12 cellular contexts compared by ENCODE assay signal in genomic region chr12:52181757-52182156, GRCh38. TPM values are rescaled to one million over a fixed set of nuclear protein-coding genes. Genes with fewer than 3 reads are reported as not detected.
DNase-seq lines count a peak whose midpoint lies in the region; ATAC-seq and TF ChIP-seq lines count a peak whose summit lies in the region.
"Had no signal": no experiment of that assay in that cellular context is flagged by ENCODE, and none has a peak within 500 bp of the region (broad histone marks: within the 10 kb centered on the region; RNA-seq: fewer than 3 reads in every experiment).

No MANE protein-coding gene starts in this region.

- H3K4me3 ChIP-seq in GM23248 = no peak overlapping the region
- H3K4me3 ChIP-seq in astrocyte of the cerebellum (ENCODE audit: low read depth, low read length) = no peak overlapping the region
- H3K4me3 ChIP-seq: SK-N-MC, thoracic aorta had no signal

- H3K4me1 Mint-ChIP-seq in nephron progenitor cell = peaks cover 59% of the 10 kb centered on the region
- H3K4me1 Mint-ChIP-seq in activated CD8-positive, alpha-beta memory T cell treated with anti-CD3 and anti-CD28 coated beads, Interleukin-2, amount 10 ng/mL, durations not matched to agents 7 days and 5 days = peaks cover 9% of the 10 kb centered on the region

- H3K9me2 ChIP-seq in GM23248 (ENCODE audit: insufficient read depth) = no peaks in the 10 kb centered on the region

- no peaks in the 10 kb centered on the region for H3K36me3 ChIP-seq in GM23248 (ENCODE audit: low read depth)
- H3K36me3 ChIP-seq: thoracic aorta had no signal

- DNase-seq in GM23248 (peak; percentile 67), NCI-H146 (lab: John Stamatoyannopoulos, UW) (peak; percentile 81), astrocyte of the cerebellum (ENCODE audit: low read depth) (peak; percentile 74), nephron progenitor cell (peak; percentile 50), substantia nigra (lab: John Stamatoyannopoulos, UW) (no peak), cerebellar cortex (ENCODE audit: low spot score) (no peak)
- DNase-seq in activated CD8-positive, alpha-beta memory T cell treated with anti-CD3 and anti-CD28 coated beads, Interleukin-2, amount 10 ng/mL, durations not matched to agents 7 days and 5 days = no peak
- DNase-seq: activated CD8-positive, alpha-beta memory T cell treated with anti-CD3 and anti-CD28 coated beads, Interleukin-2, amount 50 U/mL, for 48 hours; stimulated activated CD4-positive, alpha-beta T cell treated with anti-CD3 and anti-CD28 coated beads, Interleukin-12 subunit alpha, Interleukin-12 subunit beta, amount 100 ng/mL, for 4 hours had no signal

- H3K27me3 ChIP-seq in GM23248 (replicated peaks; ENCODE audit: insufficient read depth) = no peaks in the 10 kb centered on the region

- H3K4me3 Mint-ChIP-seq in nephron progenitor cell = no peak overlapping the region
- H3K4me3 Mint-ChIP-seq in activated CD8-positive, alpha-beta memory T cell treated with anti-CD3 and anti-CD28 coated beads, Interleukin-2, amount 10 ng/mL, durations not matched to agents 7 days and 5 days = no peak overlapping the region

- TF ChIP-seq CTCF in astrocyte of the cerebellum (IDR thresholded peaks at IDR 0.05; ENCODE audit: low read depth, low read length, missing control alignments) (no peak), nephron progenitor cell (IDR thresholded peaks at IDR 0.05) (no peak)

- WGBS in GM23248 (ENCODE audit: low coverage in 1 of 2, low lambda C conversion rate in 2 of 2, missing lambda C conversion rate in 2 of 2), 2 experiments = 62 to 70% methylated on average over 9 of the region's 9 CpGs

- H3K27ac ChIP-seq in GM23248 = 0 out of 2 replicates have a peak overlapping the region, but pooled peaks have one; percentile 1
- H3K27ac ChIP-seq in substantia nigra (ENCODE audit: low read depth, low read length, poor library complexity, severe bottlenecking) = no peak overlapping the region
- H3K27ac ChIP-seq: SK-N-MC, thoracic aorta had no signal

- in situ Hi-C loops in GM23248 (cut with MboI) (no loop called here), astrocyte of the cerebellum (cut with HindIII; ENCODE audit: low sequenced_read_pairs) (no loop called here)

- no peak overlapping the region for H2AFZ ChIP-seq in GM23248

- CTCF ChIA-PET in activated CD8-positive, alpha-beta memory T cell treated with anti-CD3 and anti-CD28 coated beads, Interleukin-2, amount 10 ng/mL, durations not matched to agents 7 days and 5 days (lab: Charles Lee) = no interaction called here

- H3K9me3 Mint-ChIP-seq in nephron progenitor cell = no peaks in the 10 kb centered on the region
- H3K9me3 Mint-ChIP-seq in activated CD8-positive, alpha-beta memory T cell treated with anti-CD3 and anti-CD28 coated beads, Interleukin-2, amount 10 ng/mL, durations not matched to agents 7 days and 5 days (ENCODE audit: low read depth) = no peaks in the 10 kb centered on the region

- peak overlapping the region; percentile 88 for H3K27ac Mint-ChIP-seq in nephron progenitor cell
- no peak overlapping the region for H3K27ac Mint-ChIP-seq in activated CD8-positive, alpha-beta memory T cell treated with anti-CD3 and anti-CD28 coated beads, Interleukin-2, amount 10 ng/mL, durations not matched to agents 7 days and 5 days

- H3K4me2 ChIP-seq in GM23248 (ENCODE audit: unreplicated experiment) = no peak overlapping the region

- H3K27me3 Mint-ChIP-seq in nephron progenitor cell (ENCODE audit: low read depth, poor library complexity) = peaks cover 16% of the 10 kb centered on the region
- H3K27me3 Mint-ChIP-seq in activated CD8-positive, alpha-beta memory T cell treated with anti-CD3 and anti-CD28 coated beads, Interleukin-2, amount 10 ng/mL, durations not matched to agents 7 days and 5 days = no peaks in the 10 kb centered on the region

- no peaks in the 10 kb centered on the region for H4K20me1 ChIP-seq in GM23248 (ENCODE audit: insufficient read depth)

- H3K36me3 Mint-ChIP-seq in nephron progenitor cell (ENCODE audit: low read depth) = no peaks in the 10 kb centered on the region
- H3K36me3 Mint-ChIP-seq in activated CD8-positive, alpha-beta memory T cell treated with anti-CD3 and anti-CD28 coated beads, Interleukin-2, amount 10 ng/mL, durations not matched to agents 7 days and 5 days = no peaks in the 10 kb centered on the region

- ATAC-seq in HG03159 (IDR thresholded peaks at IDR 0.05; ENCODE audit: unreplicated experiment) = no peak
- no peak for ATAC-seq in activated CD8-positive, alpha-beta memory T cell treated with anti-CD3 and anti-CD28 coated beads, Interleukin-2, amount 10 ng/mL, durations not matched to agents 7 days and 5 days

- no peaks in the 10 kb centered on the region for H3K9me3 ChIP-seq in GM23248 (ENCODE audit: low read depth)
- H3K9me3 ChIP-seq: thoracic aorta had no signal

- peaks cover 26% of the 10 kb centered on the region for H3K4me1 ChIP-seq in GM23248 (ENCODE audit: insufficient read depth)

- H3F3A ChIP-seq in GM23248 (ENCODE audit: insufficient read depth) = peaks cover 8% of the 10 kb centered on the region; the same call in 1 of the 2 replicates

- no peak overlapping the region for H3K9ac ChIP-seq in GM23248

- H3K79me2 ChIP-seq in GM23248 (ENCODE audit: insufficient read depth) = no peaks in the 10 kb centered on the region

RNA-seq across cellular contexts. Expression of gene KRT80, which starts 10.1 kb away (rescaled TPM):
- 0.38 and 0.65 TPM in 2 replicates for total RNA-seq in GM23248 (2014; rRNA removed; shearing (Covaris generic))
- polyA plus RNA-seq in GM23248 (2016; fragmentation: Nextera tagmentation; extraction: Ambion mirVana) = 1.3 TPM in 2 replicates
- not detected for total RNA-seq in activated CD8-positive, alpha-beta memory T cell treated with anti-CD3 and anti-CD28 coated beads, Interleukin-2, amount 10 ng/mL, durations not matched to agents 7 days and 5 days

RNA-seq across cellular contexts. Expression of gene KRT7, which starts 51.3 kb away (rescaled TPM):
- 5.7 and 11.0 TPM in 2 replicates for total RNA-seq in GM23248 (2014; rRNA removed; shearing (Covaris generic))
- polyA plus RNA-seq in GM23248 (2016; fragmentation: Nextera tagmentation; extraction: Ambion mirVana) = 14.4 and 17.4 TPM in 2 replicates
- total RNA-seq in activated CD8-positive, alpha-beta memory T cell treated with anti-CD3 and anti-CD28 coated beads, Interleukin-2, amount 10 ng/mL, durations not matched to agents 7 days and 5 days = 10 to 100 TPM in 1 of 2 experiments, 1 to 10 TPM in 1; 4.7 to 18.3 TPM

Comparison
In these comparisons a context has a peak if more than half of its experiments do, and no peak if none do; other contexts are left out.
1. DNase-seq: peak in GM23248 (single experiment), NCI-H146 (single experiment), astrocyte of the cerebellum (single experiment) and nephron progenitor cell (single experiment); none in substantia nigra (0 of 49), activated CD8-positive, alpha-beta memory T cell treated with anti-CD3 and anti-CD28 coated beads, Interleukin-2, amount 10 ng/mL, durations not matched to agents 7 days and 5 days (single experiment) and cerebellar cortex (single experiment).